Comparison of ENCODE assay signal across 25 cellular contexts in genomic region chr5:83865579-83865978, GRCh38.
DNase-seq lines count a peak whose midpoint lies in the region; ATAC-seq, FAIRE-seq and TF ChIP-seq lines count a peak whose summit lies in the region.
"Had no signal": no experiment of that assay in that cellular context is flagged by ENCODE, and none has a peak within 500 bp of the region (broad histone marks: within the 10 kb centered on the region; RNA-seq: fewer than 3 reads in every experiment).

No MANE protein-coding gene starts in this region.

- H3K27ac Mint-ChIP-seq in glutamatergic neuron (ENCODE audit: unreplicated experiment) = no peak overlapping the region
- H3K27ac Mint-ChIP-seq: B cell; CD4-positive, alpha-beta T cell; CD8-positive, alpha-beta memory T cell had no signal

- DNase-seq in LHCN-M2 (ENCODE audit: low read depth) (peak; percentile 6), coronary artery (ENCODE audit: low spot score) (no peak), NCI-H1694 (lab: John Stamatoyannopoulos, UW) (no peak), glutamatergic neuron (no peak)
- DNase-seq: AML-193; CD4-positive, alpha-beta T cell; CD8-positive, alpha-beta memory T cell; COR-L47; DMS 273 treated with DMSO at 0.1 percent for 48 hours; DMS153; DMS53; DMS79; DND-41; EL; GDM1 had no signal

- H3K4me3 Mint-ChIP-seq in glutamatergic neuron (ENCODE audit: unreplicated experiment) = no peak overlapping the region
- H3K4me3 Mint-ChIP-seq: B cell; CD4-positive, alpha-beta T cell; CD8-positive, alpha-beta memory T cell had no signal

- no peak overlapping the region for H3K27ac ChIP-seq in coronary artery
- H3K27ac ChIP-seq: 22Rv1; A549; BLaER1 treated with 17β-estradiol and CSF1 and Interleukin-3, amounts not matched to agents 10 nM and 100 nM; C4-2B had no signal

- no peaks in the 10 kb centered on the region for H3K36me3 Mint-ChIP-seq in glutamatergic neuron (ENCODE audit: unreplicated experiment)
- H3K36me3 Mint-ChIP-seq: CD8-positive, alpha-beta memory T cell had no signal

- TF ChIP-seq CTCF in coronary artery (IDR thresholded peaks at IDR 0.05) = no peak
- TF ChIP-seq CTCF in glutamatergic neuron (IDR thresholded peaks at IDR 0.05; ENCODE audit: partially characterized antibody, unreplicated experiment) = no peak

- H3K9me3 Mint-ChIP-seq in glutamatergic neuron (ENCODE audit: unreplicated experiment) = no peaks in the 10 kb centered on the region
- H3K9me3 Mint-ChIP-seq: CD4-positive, alpha-beta T cell had no signal

- no peak overlapping the region for H3K4me3 ChIP-seq in coronary artery
- H3K4me3 ChIP-seq: A549; BLaER1 treated with 17β-estradiol and CSF1 and Interleukin-3, amounts not matched to agents 10 nM and 100 nM; GM12878 had no signal

- FAIRE-seq in colon (lab: Jason Lieb, UNC) = peak; percentile 10
- FAIRE-seq: A549, GM12878, GM12892, GM18507 had no signal

- H3K4me1 Mint-ChIP-seq in glutamatergic neuron (ENCODE audit: low read depth, unreplicated experiment) = no peaks in the 10 kb centered on the region
- H3K4me1 Mint-ChIP-seq: B cell; CD8-positive, alpha-beta memory T cell had no signal

- no peaks in the 10 kb centered on the region for H3K27me3 Mint-ChIP-seq in glutamatergic neuron (ENCODE audit: unreplicated experiment)
- H3K27me3 Mint-ChIP-seq: B cell; CD4-positive, alpha-beta T cell; CD8-positive, alpha-beta memory T cell had no signal

- peak; percentile 58 for ATAC-seq in GM18511 (IDR thresholded peaks at IDR 0.05; ENCODE audit: unreplicated experiment)
- ATAC-seq: A549, GM12878 had no signal
